11 cellular contexts compared by ENCODE assay signal in the genomic region with DNA sequence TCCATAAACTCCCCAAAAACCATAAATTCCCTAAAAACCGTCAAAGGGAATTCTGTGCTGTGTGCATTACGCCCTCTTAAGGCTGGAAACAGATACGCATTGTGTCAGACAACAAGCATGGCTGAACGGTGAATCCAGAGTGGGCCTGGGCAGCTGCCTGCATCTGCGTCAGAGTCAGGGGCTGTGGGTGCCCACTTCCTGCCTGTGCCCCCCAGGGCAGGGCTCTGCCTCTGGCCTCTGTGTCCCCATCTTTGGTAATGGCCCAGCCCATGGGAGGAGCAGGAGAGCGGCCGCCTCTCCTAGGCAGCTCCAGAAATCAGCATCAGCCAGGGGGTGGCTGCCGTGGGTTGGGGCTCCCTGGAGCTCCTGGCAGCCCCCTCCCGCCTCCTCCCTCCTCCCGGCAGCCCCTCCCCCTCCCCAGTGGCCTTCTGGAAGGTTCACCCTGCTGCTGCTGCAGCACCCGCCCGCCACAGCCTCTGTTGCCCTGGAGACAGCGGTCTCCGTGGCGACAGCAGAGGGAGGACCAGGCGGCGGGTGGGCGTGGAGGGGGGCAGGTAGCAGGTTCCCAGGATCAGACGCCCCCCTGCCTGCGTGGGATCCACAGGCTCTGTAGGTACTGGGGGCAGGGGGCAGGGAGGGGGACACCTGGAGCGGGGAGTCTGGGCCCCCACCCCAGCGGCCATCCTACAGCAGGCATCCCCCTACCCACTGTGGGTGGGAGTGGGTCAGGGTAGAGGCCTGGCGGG. TPM values are rescaled to one million over a fixed set of nuclear protein-coding genes. Genes with fewer than 3 reads are reported as not detected.
DNase-seq lines count a peak whose midpoint lies in the region; FAIRE-seq and TF ChIP-seq lines count a peak whose summit lies in the region.
"Had no signal": no experiment of that assay in that cellular context is flagged by ENCODE, and none has a peak within 500 bp of the region (broad histone marks: within the 10 kb centered on the region; RNA-seq: fewer than 3 reads in every experiment).

No MANE protein-coding gene starts in this region.

- H3K9me3 Mint-ChIP-seq in endodermal cell: no peaks in the 10 kb centered on the region
- H3K9me3 Mint-ChIP-seq: central memory CD8-positive, alpha-beta T cell had no signal

- peak; percentile 75 for TF ChIP-seq CTCF in endodermal cell (conservative IDR thresholded peaks at IDR 0.05)
- TF ChIP-seq CTCF in retinal pigment epithelial cell (conservative IDR thresholded peaks at IDR 0.05; ENCODE audit: low read depth, low read length): peak; percentile 68

- H3K4me1 ChIP-seq in endodermal cell (ENCODE audit: control insufficient read depth, insufficient read depth, low read length): no peaks in the 10 kb centered on the region

- DNase-seq in NCI-H1436 (lab: John Stamatoyannopoulos, UW) (peak; percentile 19), NCI-H1436 treated with DMSO at 0.1 percent for 48 hours (lab: John Stamatoyannopoulos, UW) (no peak), NCI-H2227 treated with DMSO at 0.1 percent for 48 hours (lab: John Stamatoyannopoulos, UW) (peak; percentile 74), endodermal cell (peak; percentile 75), retinal pigment epithelial cell (ENCODE audit: low read depth) (no peak), GM19239 (ENCODE audit: insufficient read length, low spot score) (no peak), NCI-H526 treated with DMSO at 0.1 percent for 48 hours (lab: John Stamatoyannopoulos, UW) (no peak)
- no peak for DNase-seq in stimulated activated CD4-positive, alpha-beta T cell treated with anti-CD3 and anti-CD28 coated beads, Interleukin-15, amount 100 ng/mL, for 24 hours
- DNase-seq: C1 segment of cervical spinal cord, T-helper 2 cell had no signal

- H3K27me3 ChIP-seq in endodermal cell (ENCODE audit: control insufficient read depth, insufficient read depth, low read length, poor library complexity, severe bottlenecking): peaks cover 24% of the 10 kb centered on the region

- peaks cover 2% of the 10 kb centered on the region for H3K4me1 Mint-ChIP-seq in endodermal cell

- H3K27ac Mint-ChIP-seq in endodermal cell: no peak overlapping the region

- H3K9ac ChIP-seq in endodermal cell (ENCODE audit: extremely low read depth, low read length, poor library complexity, severe bottlenecking): no peak overlapping the region

- no peak for FAIRE-seq in GM19239 (lab: Jason Lieb, UNC)

- H3K36me3 ChIP-seq in endodermal cell (ENCODE audit: control insufficient read depth, insufficient read depth, low read length): no peaks in the 10 kb centered on the region

- H3K4me3 ChIP-seq in endodermal cell (ENCODE audit: low read length) (no peak overlapping the region), retinal pigment epithelial cell (ENCODE audit: low read length) (no peak overlapping the region)

- H3K27me3 Mint-ChIP-seq in endodermal cell (ENCODE audit: insufficient read depth): peaks cover 23% of the 10 kb centered on the region

- no peaks in the 10 kb centered on the region for H3K36me3 Mint-ChIP-seq in endodermal cell (ENCODE audit: low read depth)

- no peaks in the 10 kb centered on the region for H3K9me3 ChIP-seq in endodermal cell (ENCODE audit: control insufficient read depth, low read length)

- H3K4me3 Mint-ChIP-seq in endodermal cell: no peak overlapping the region
- H3K4me3 Mint-ChIP-seq: central memory CD8-positive, alpha-beta T cell had no signal

- WGBS in endodermal cell (ENCODE audit: insufficient coverage in 1 of 2, insufficient read length in 1 of 2), 2 experiments: 78 to 84% methylated on average over 7 to 21 of the region's 23 CpGs

- no peak overlapping the region for H3K27ac ChIP-seq in endodermal cell (ENCODE audit: low read depth, low read length)

RNA-seq across cellular contexts. Expression of gene MMP17, which starts 5.9 kb away (rescaled TPM):
- total RNA-seq in endodermal cell: 10 to 100 TPM; 10.9 to 12.0 TPM
- 22.2 TPM for polyA plus RNA-seq in endodermal cell (2013, experiment 1 of 2)
- polyA plus RNA-seq in endodermal cell (2013, experiment 2 of 2): 19.9 TPM

Comparison
In these comparisons a context has a peak if more than half of its experiments do, and no peak if none do; other contexts are left out.
1. DNase-seq: peak in NCI-H1436 (single experiment), NCI-H2227 treated with DMSO at 0.1 percent for 48 hours (single experiment) and endodermal cell (single experiment); none in NCI-H1436 treated with DMSO at 0.1 percent for 48 hours (single experiment), retinal pigment epithelial cell (single experiment), GM19239 (single experiment), stimulated activated CD4-positive, alpha-beta T cell treated with anti-CD3 and anti-CD28 coated beads, Interleukin-15, amount 100 ng/mL, for 24 hours (single experiment) and NCI-H526 treated with DMSO at 0.1 percent for 48 hours (single experiment).